ENCODE assay signal across 30 cellular contexts in the genomic region with DNA sequence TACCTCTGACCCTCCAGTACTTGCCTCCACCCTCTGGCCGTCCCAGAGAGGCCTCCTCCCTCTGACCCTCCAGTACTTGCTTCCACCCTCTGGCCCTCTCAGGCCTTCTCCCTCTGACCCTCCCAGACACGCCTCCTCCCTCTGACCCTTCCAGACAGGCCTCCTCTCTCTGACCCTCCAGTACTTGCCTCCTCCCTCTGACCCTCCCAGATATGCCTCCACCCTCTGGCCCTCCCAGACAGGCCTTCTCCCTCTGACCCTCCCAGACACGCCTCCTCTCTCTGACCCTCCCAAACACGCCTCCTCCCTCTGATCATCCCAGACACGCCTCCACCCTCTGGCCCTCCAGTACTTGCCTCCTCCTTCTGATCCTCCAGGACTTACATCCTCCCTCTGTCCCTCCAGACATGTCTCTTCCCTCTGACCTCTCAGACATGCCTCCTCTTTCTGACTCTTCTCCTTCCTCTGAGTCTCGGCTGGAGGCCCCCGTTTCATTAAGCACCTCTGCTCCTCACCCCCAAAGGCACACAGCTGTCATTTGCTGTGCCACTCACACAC.
"Had no signal": no experiment of that assay in that cellular context is flagged by ENCODE, and none has a peak within 500 bp of the region (broad histone marks: within the 10 kb centered on the region; RNA-seq: fewer than 3 reads in every experiment).

No MANE protein-coding gene starts in this region.

- ATAC-seq: activated CD4-positive, CD25-positive, alpha-beta regulatory T cell treated with anti-CD3 and anti-CD28 coated beads, Interleukin-2, amount 50 U/mL, for 24 hours; activated CD8-positive, alpha-beta T cell treated with anti-CD3 and anti-CD28 coated beads for 36 hours; activated T-cell treated with anti-CD3 and anti-CD28 coated beads, Interleukin-2, amount 50 U/mL, for 4 hours; activated T-helper 17 cell treated with anti-CD3 and anti-CD28 coated beads, Interleukin-2, amount 50 U/mL, for 72 hours; effector memory CD8-positive, alpha-beta T cell; foreskin keratinocyte; gastrocnemius medialis; heart left ventricle; T-helper 17 cell had no signal

- H3K27ac ChIP-seq: brain microvascular endothelial cell, esophagus muscularis mucosa, foreskin keratinocyte, gastrocnemius medialis, heart left ventricle, WERI-Rb-1 had no signal

- H3K9me3 ChIP-seq: gastrocnemius medialis had no signal

- H3K4me3 ChIP-seq: esophagus muscularis mucosa, gastrocnemius medialis, heart left ventricle had no signal

- FAIRE-seq: astrocyte, colon had no signal

- DNase-seq: activated B cell treated with CpG ODN at 0.5 μM for 24 hours; activated CD4-positive, alpha-beta T cell treated with anti-CD3 and anti-CD28 coated beads for 48 hours; activated CD4-positive, alpha-beta T cell treated with anti-CD3 and anti-CD28 coated beads, Interleukin-2, amount 50 U/mL, for 1 hour; activated CD4-positive, alpha-beta T cell treated with anti-CD3 and anti-CD28 coated beads, Interleukin-2, amount 50 U/mL, for 48 hours; activated CD8-positive, alpha-beta memory T cell treated with anti-CD3 and anti-CD28 coated beads for 24 hours; activated CD8-positive, alpha-beta T cell treated with anti-CD3 and anti-CD28 coated beads for 36 hours; activated effector memory CD4-positive, alpha-beta T cell treated with Interleukin-2 at 50 U/mL for 16 hours; activated gamma-delta T cell treated with Interleukin-2 at 50 U/mL for 16 hours; activated naive CD4-positive, alpha-beta T cell treated with anti-CD3 and anti-CD28 coated beads, Interleukin-2, amount 50 U/mL, for 16 hours; activated naive CD4-positive, alpha-beta T cell treated with Interleukin-2 at 50 U/mL for 16 hours; activated T-cell treated with anti-CD3 and anti-CD28 coated beads, Interleukin-2, amount 50 U/mL, for 4 hours; amniotic stem cell; brain microvascular endothelial cell; cortex of kidney; dermis blood vessel endothelial cell; effector CD4-positive, alpha-beta T cell; effector memory CD8-positive, alpha-beta T cell; erythroblast; foreskin keratinocyte; gastrocnemius medialis; glutamatergic neuron; heart left ventricle; T-helper 17 cell; T1000; WERI-Rb-1 had no signal

- H3K27me3 ChIP-seq: brain microvascular endothelial cell, foreskin keratinocyte, gastrocnemius medialis, heart left ventricle had no signal

- H3K4me1 ChIP-seq: esophagus muscularis mucosa, foreskin keratinocyte, gastrocnemius medialis, heart left ventricle had no signal

- H3K36me3 ChIP-seq: brain microvascular endothelial cell, esophagus muscularis mucosa, gastrocnemius medialis, heart left ventricle, WERI-Rb-1 had no signal
